In the genomic region with DNA sequence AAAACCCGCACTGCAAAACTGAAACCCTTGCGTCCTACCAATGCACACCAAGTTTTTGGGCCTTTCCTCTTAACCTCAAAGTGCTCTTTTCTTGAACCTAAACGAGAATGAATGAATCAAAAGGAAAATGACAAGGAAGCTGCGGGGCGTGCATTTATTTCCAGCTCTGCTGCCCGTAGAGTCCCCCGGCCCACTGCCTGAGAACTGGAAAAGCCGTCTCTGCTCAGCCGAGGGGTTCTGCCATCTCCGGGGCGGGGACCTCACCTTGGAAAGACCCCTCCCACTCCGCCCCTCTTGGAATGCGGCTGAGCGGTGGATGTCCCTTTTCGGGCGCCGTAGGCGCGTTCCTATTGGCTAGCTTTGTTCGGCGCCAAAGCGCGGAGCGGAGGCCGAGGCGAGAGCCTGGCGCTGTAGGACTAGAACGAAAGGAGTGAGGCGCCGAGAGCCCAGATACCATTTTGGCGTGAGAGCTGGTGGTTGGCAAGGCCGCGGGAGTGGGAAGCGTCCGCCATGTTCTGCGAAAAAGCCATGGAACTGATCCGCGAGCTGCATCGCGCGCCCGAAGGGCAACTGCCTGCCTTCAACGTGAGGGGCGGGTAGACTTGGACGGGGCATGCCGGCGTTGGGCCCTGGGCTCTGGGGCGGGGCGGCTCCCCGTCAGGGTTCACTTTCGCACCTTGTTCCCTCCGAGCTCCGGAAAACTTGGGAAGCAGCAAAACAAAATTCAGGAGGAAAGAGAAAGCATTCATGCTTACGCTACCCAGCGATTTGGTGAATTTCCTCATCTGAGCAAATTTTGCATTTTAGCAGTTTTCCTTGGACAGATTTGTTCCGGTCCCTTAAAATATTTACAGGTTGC, we compare ENCODE assay signal across 1 cellular context.
TF ChIP-seq lines count a peak whose summit lies in the region.

A gene (plus strand): TSS at position 363 of the 859 bp plus-strand sequence. CDS start 148 bp downstream, at position 511.

TF ChIP-seq in HepG2, 621 proteins besides CTCF, POLR2A, EP300 and RAD21 (continued from another document and continues in another):
- TF ChIP-seq, protein P1, sequence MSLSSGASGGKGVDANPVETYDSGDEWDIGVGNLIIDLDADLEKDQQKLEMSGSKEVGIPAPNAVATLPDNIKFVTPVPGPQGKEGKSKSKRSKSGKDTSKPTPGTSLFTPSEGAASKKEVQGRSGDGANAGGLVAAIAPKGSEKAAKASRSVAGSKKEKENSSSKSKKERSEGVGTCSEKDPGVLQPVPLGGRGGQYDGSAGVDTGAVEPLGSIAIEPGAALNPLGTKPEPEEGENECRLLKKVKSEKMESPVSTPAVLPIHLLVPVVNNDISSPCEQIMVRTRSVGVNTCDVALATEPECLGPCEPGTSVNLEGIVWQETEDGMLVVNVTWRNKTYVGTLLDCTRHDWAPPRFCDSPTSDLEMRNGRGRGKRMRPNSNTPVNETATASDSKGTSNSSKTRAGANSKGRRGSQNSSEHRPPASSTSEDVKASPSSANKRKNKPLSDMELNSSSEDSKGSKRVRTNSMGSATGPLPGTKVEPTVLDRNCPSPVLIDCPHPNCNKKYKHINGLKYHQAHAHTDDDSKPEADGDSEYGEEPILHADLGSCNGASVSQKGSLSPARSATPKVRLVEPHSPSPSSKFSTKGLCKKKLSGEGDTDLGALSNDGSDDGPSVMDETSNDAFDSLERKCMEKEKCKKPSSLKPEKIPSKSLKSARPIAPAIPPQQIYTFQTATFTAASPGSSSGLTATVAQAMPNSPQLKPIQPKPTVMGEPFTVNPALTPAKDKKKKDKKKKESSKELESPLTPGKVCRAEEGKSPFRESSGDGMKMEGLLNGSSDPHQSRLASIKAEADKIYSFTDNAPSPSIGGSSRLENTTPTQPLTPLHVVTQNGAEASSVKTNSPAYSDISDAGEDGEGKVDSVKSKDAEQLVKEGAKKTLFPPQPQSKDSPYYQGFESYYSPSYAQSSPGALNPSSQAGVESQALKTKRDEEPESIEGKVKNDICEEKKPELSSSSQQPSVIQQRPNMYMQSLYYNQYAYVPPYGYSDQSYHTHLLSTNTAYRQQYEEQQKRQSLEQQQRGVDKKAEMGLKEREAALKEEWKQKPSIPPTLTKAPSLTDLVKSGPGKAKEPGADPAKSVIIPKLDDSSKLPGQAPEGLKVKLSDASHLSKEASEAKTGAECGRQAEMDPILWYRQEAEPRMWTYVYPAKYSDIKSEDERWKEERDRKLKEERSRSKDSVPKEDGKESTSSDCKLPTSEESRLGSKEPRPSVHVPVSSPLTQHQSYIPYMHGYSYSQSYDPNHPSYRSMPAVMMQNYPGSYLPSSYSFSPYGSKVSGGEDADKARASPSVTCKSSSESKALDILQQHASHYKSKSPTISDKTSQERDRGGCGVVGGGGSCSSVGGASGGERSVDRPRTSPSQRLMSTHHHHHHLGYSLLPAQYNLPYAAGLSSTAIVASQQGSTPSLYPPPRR (CRISPR knock-in tag; IDR thresholded peaks at IDR 0.05; ENCODE audit: borderline replicate concordance): peak; percentile 89
- TF ChIP-seq, protein P2, sequence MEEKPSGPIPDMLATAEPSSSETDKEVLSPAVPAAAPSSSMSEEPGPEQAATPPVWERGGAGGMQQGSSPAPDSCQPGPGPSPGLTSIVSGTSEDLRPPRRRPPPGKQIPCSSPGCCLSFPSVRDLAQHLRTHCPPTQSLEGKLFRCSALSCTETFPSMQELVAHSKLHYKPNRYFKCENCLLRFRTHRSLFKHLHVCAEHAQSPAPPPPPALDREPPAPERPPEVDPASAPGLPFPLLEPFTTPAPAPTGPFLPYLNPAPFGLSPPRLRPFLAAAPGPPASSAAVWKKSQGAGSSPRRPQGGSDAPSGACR (CRISPR knock-in tag; IDR thresholded peaks at IDR 0.05): peak; percentile 95; the same call in 1 of the 2 replicates
- TF ChIP-seq, protein P3, sequence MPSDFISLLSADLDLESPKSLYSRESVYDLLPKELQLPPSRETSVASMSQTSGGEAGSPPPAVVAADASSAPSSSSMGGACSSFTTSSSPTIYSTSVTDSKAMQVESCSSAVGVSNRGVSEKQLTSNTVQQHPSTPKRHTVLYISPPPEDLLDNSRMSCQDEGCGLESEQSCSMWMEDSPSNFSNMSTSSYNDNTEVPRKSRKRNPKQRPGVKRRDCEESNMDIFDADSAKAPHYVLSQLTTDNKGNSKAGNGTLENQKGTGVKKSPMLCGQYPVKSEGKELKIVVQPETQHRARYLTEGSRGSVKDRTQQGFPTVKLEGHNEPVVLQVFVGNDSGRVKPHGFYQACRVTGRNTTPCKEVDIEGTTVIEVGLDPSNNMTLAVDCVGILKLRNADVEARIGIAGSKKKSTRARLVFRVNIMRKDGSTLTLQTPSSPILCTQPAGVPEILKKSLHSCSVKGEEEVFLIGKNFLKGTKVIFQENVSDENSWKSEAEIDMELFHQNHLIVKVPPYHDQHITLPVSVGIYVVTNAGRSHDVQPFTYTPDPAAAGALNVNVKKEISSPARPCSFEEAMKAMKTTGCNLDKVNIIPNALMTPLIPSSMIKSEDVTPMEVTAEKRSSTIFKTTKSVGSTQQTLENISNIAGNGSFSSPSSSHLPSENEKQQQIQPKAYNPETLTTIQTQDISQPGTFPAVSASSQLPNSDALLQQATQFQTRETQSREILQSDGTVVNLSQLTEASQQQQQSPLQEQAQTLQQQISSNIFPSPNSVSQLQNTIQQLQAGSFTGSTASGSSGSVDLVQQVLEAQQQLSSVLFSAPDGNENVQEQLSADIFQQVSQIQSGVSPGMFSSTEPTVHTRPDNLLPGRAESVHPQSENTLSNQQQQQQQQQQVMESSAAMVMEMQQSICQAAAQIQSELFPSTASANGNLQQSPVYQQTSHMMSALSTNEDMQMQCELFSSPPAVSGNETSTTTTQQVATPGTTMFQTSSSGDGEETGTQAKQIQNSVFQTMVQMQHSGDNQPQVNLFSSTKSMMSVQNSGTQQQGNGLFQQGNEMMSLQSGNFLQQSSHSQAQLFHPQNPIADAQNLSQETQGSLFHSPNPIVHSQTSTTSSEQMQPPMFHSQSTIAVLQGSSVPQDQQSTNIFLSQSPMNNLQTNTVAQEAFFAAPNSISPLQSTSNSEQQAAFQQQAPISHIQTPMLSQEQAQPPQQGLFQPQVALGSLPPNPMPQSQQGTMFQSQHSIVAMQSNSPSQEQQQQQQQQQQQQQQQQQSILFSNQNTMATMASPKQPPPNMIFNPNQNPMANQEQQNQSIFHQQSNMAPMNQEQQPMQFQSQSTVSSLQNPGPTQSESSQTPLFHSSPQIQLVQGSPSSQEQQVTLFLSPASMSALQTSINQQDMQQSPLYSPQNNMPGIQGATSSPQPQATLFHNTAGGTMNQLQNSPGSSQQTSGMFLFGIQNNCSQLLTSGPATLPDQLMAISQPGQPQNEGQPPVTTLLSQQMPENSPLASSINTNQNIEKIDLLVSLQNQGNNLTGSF (CRISPR knock-in tag; IDR thresholded peaks at IDR 0.05): peak; percentile 99
- TF ChIP-seq THAP11 (CRISPR knock-in tag; IDR thresholded peaks at IDR 0.05) (peak; percentile 94), ZNF703 (CRISPR knock-in tag; IDR thresholded peaks at IDR 0.05; ENCODE audit: borderline replicate concordance) (peak; percentile 95; the same call in 1 of the 2 replicates), ZNF260 (CRISPR knock-in tag; IDR thresholded peaks at IDR 0.05; ENCODE audit: borderline replicate concordance, low read depth) (0 out of 2 replicates have a peak, but pooled peaks have one; percentile 44), FOXK1 (CRISPR knock-in tag; IDR thresholded peaks at IDR 0.05; ENCODE audit: borderline replicate concordance, low read depth) (peak; percentile 93; the same call in 1 of the 2 replicates), HNF4A (CRISPR knock-in tag; IDR thresholded peaks at IDR 0.05) (peak; percentile 68), ZNF614 (CRISPR knock-in tag; IDR thresholded peaks at IDR 0.05; ENCODE audit: borderline replicate concordance) (peak; percentile 93), JDP2 (CRISPR knock-in tag; IDR thresholded peaks at IDR 0.05; ENCODE audit: borderline replicate concordance) (peak; percentile 95; the same call in 1 of the 2 replicates), RFXANK (CRISPR knock-in tag; IDR thresholded peaks at IDR 0.05) (peak; percentile 53; the same call in 1 of the 2 replicates), TMF1 (CRISPR knock-in tag; IDR thresholded peaks at IDR 0.05; ENCODE audit: low read depth) (peak; percentile 99), AHR (CRISPR knock-in tag; IDR thresholded peaks at IDR 0.05) (no peak; the same call in 1 of the 2 replicates), NFYC (CRISPR knock-in tag; IDR thresholded peaks at IDR 0.05) (peak; percentile 99), FOXA3 (CRISPR knock-in tag; IDR thresholded peaks at IDR 0.05) (peak; percentile 79), ZFP62 (CRISPR knock-in tag; IDR thresholded peaks at IDR 0.05) (0 out of 2 replicates have a peak, but pooled peaks have one; percentile 90), SP4 (CRISPR knock-in tag; IDR thresholded peaks at IDR 0.05) (peak; percentile 99), PRMT3 (CRISPR knock-in tag; IDR thresholded peaks at IDR 0.05; ENCODE audit: borderline replicate concordance, low read depth) (peak; percentile 97; the same call in 1 of the 2 replicates), ARID2 (CRISPR knock-in tag; IDR thresholded peaks at IDR 0.05; ENCODE audit: borderline replicate concordance) (peak; percentile 98), MLLT10 (CRISPR knock-in tag; IDR thresholded peaks at IDR 0.05) (peak; percentile 92), ZNF577 (CRISPR knock-in tag; IDR thresholded peaks at IDR 0.05; ENCODE audit: borderline replicate concordance, low read depth) (no peak)
- TF ChIP-seq, protein P4, sequence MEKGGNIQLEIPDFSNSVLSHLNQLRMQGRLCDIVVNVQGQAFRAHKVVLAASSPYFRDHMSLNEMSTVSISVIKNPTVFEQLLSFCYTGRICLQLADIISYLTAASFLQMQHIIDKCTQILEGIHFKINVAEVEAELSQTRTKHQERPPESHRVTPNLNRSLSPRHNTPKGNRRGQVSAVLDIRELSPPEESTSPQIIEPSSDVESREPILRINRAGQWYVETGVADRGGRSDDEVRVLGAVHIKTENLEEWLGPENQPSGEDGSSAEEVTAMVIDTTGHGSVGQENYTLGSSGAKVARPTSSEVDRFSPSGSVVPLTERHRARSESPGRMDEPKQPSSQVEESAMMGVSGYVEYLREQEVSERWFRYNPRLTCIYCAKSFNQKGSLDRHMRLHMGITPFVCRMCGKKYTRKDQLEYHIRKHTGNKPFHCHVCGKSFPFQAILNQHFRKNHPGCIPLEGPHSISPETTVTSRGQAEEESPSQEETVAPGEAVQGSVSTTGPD (CRISPR knock-in tag; IDR thresholded peaks at IDR 0.05): peak; percentile 90
- TF ChIP-seq, protein P5, sequence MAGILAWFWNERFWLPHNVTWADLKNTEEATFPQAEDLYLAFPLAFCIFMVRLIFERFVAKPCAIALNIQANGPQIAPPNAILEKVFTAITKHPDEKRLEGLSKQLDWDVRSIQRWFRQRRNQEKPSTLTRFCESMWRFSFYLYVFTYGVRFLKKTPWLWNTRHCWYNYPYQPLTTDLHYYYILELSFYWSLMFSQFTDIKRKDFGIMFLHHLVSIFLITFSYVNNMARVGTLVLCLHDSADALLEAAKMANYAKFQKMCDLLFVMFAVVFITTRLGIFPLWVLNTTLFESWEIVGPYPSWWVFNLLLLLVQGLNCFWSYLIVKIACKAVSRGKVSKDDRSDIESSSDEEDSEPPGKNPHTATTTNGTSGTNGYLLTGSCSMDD (CRISPR knock-in tag; IDR thresholded peaks at IDR 0.05): peak; percentile 93
- TF ChIP-seq, protein P6, sequence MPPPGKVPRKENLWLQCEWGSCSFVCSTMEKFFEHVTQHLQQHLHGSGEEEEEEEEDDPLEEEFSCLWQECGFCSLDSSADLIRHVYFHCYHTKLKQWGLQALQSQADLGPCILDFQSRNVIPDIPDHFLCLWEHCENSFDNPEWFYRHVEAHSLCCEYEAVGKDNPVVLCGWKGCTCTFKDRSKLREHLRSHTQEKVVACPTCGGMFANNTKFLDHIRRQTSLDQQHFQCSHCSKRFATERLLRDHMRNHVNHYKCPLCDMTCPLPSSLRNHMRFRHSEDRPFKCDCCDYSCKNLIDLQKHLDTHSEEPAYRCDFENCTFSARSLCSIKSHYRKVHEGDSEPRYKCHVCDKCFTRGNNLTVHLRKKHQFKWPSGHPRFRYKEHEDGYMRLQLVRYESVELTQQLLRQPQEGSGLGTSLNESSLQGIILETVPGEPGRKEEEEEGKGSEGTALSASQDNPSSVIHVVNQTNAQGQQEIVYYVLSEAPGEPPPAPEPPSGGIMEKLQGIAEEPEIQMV (CRISPR knock-in tag; IDR thresholded peaks at IDR 0.05; ENCODE audit: low read depth): no peak; the same call in none of the 2 replicates
- TF ChIP-seq, protein P7, sequence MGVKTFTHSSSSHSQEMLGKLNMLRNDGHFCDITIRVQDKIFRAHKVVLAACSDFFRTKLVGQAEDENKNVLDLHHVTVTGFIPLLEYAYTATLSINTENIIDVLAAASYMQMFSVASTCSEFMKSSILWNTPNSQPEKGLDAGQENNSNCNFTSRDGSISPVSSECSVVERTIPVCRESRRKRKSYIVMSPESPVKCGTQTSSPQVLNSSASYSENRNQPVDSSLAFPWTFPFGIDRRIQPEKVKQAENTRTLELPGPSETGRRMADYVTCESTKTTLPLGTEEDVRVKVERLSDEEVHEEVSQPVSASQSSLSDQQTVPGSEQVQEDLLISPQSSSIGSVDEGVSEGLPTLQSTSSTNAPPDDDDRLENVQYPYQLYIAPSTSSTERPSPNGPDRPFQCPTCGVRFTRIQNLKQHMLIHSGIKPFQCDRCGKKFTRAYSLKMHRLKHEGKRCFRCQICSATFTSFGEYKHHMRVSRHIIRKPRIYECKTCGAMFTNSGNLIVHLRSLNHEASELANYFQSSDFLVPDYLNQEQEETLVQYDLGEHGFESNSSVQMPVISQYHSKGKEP (CRISPR knock-in tag; IDR thresholded peaks at IDR 0.05): peak; percentile 18; the same call in 1 of the 2 replicates
- TF ChIP-seq, protein P8, sequence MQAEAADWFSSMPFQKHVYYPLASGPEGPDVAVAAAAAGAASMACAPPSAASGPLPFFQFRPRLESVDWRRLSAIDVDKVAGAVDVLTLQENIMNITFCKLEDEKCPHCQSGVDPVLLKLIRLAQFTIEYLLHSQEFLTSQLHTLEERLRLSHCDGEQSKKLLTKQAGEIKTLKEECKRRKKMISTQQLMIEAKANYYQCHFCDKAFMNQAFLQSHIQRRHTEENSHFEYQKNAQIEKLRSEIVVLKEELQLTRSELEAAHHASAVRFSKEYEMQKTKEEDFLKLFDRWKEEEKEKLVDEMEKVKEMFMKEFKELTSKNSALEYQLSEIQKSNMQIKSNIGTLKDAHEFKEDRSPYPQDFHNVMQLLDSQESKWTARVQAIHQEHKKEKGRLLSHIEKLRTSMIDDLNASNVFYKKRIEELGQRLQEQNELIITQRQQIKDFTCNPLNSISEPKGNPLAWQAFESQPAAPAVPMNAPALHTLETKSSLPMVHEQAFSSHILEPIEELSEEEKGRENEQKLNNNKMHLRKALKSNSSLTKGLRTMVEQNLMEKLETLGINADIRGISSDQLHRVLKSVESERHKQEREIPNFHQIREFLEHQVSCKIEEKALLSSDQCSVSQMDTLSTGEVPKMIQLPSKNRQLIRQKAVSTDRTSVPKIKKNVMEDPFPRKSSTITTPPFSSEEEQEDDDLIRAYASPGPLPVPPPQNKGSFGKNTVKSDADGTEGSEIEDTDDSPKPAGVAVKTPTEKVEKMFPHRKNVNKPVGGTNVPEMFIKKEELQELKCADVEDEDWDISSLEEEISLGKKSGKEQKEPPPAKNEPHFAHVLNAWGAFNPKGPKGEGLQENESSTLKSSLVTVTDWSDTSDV (CRISPR knock-in tag; IDR thresholded peaks at IDR 0.05): peak; percentile 98
- TF ChIP-seq, protein P9, sequence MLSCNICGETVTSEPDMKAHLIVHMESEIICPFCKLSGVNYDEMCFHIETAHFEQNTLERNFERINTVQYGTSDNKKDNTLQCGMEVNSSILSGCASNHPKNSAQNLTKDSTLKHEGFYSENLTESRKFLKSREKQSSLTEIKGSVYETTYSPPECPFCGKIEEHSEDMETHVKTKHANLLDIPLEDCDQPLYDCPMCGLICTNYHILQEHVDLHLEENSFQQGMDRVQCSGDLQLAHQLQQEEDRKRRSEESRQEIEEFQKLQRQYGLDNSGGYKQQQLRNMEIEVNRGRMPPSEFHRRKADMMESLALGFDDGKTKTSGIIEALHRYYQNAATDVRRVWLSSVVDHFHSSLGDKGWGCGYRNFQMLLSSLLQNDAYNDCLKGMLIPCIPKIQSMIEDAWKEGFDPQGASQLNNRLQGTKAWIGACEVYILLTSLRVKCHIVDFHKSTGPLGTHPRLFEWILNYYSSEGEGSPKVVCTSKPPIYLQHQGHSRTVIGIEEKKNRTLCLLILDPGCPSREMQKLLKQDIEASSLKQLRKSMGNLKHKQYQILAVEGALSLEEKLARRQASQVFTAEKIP (CRISPR knock-in tag; IDR thresholded peaks at IDR 0.05; ENCODE audit: borderline replicate concordance): no peak
